Comparison of ENCODE assay signal across 36 cellular contexts in genomic region chr13:98591721-98592352, GRCh38.
"Had no signal": no experiment of that assay in that cellular context is flagged by ENCODE, and none has a peak within 500 bp of the region (broad histone marks: within the 10 kb centered on the region; RNA-seq: fewer than 3 reads in every experiment).

No MANE protein-coding gene starts in this region.

- FAIRE-seq: RCC 7860 had no signal

- H3K36me3 ChIP-seq: ascending aorta, cardiac muscle cell had no signal

- H3K27ac Mint-ChIP-seq: activated B cell treated with CpG ODN at 0.5 μM for 24 hours; activated CD4-positive, alpha-beta memory T cell treated with anti-CD3 and anti-CD28 coated beads for 36 hours; activated naive CD4-positive, alpha-beta T cell treated with anti-CD3 and anti-CD28 coated beads, Interleukin-2, amount 50 U/mL, for 24 hours; activated naive CD8-positive, alpha-beta T cell treated with anti-CD3 and anti-CD28 coated beads, Interleukin-2, amount 10 ng/mL, durations not matched to agents 7 days and 5 days; activated T-helper 1 cell treated with anti-CD3 and anti-CD28 coated beads, Interleukin-12 subunit alpha, Interleukin-12 subunit beta, Interleukin-2, Interleukin-4 antibody, amounts not matched to agents 30 ng/mL and 10 ng/mL and 1 ng/mL, durations not matched to agents 14 hours and 24 hours and 36 hours; T-cell; T-helper 17 cell had no signal

- DNase-seq: activated B cell treated with CpG ODN at 0.5 μM for 24 hours; activated CD4-positive, alpha-beta memory T cell treated with anti-CD3 and anti-CD28 coated beads for 36 hours; activated CD4-positive, alpha-beta T cell treated with anti-CD3 and anti-CD28 coated beads for 4 hours; activated CD4-positive, alpha-beta T cell treated with anti-CD3 and anti-CD28 coated beads, Interleukin-2, amount 50 U/mL, for 1 hour; activated CD4-positive, CD25-positive, alpha-beta regulatory T cell treated with anti-CD3 and anti-CD28 coated beads, Interleukin-2, amount 50 U/mL, for 72 hours; activated CD8-positive, alpha-beta memory T cell treated with anti-CD3 and anti-CD28 coated beads, Interleukin-2, amount 50 U/mL, for 4 hours; activated effector memory CD4-positive, alpha-beta T cell treated with anti-CD3 and anti-CD28 coated beads, Interleukin-2, amount 50 U/mL, for 16 hours; activated naive CD4-positive, alpha-beta T cell treated with Interleukin-2 at 50 U/mL for 16 hours; activated naive CD8-positive, alpha-beta T cell treated with anti-CD3 and anti-CD28 coated beads, Interleukin-2, amount 10 ng/mL, durations not matched to agents 7 days and 5 days; activated T-cell treated with anti-CD3 and anti-CD28 coated beads for 4 hours; activated T-cell treated with anti-CD3 and anti-CD28 coated beads, Interleukin-2, amount 50 U/mL, for 4 hours; amygdala; KBM-7; NCI-H1048; NCI-H1105 treated with DMSO at 0.1 percent for 48 hours; NCI-H1436; NCI-H1694; NCI-H1930; NCI-H2081 treated with DMSO at 0.1 percent for 48 hours; NCI-H226; NCI-H446 treated with DMSO at 0.1 percent for 48 hours; NCI-H524; PC-9; SIG-M5; T-cell; T-helper 17 cell; T-helper 9 cell had no signal

- H3K4me1 ChIP-seq: ascending aorta had no signal

- H3K4me3 Mint-ChIP-seq: activated B cell treated with CpG ODN at 0.5 μM for 24 hours; activated CD4-positive, alpha-beta memory T cell treated with anti-CD3 and anti-CD28 coated beads for 36 hours; activated naive CD4-positive, alpha-beta T cell treated with anti-CD3 and anti-CD28 coated beads, Interleukin-2, amount 50 U/mL, for 24 hours; activated naive CD8-positive, alpha-beta T cell treated with anti-CD3 and anti-CD28 coated beads, Interleukin-2, amount 10 ng/mL, durations not matched to agents 7 days and 5 days; activated T-cell treated with anti-CD3 and anti-CD28 coated beads, Interleukin-2, amount 50 U/mL, for 4 hours; activated T-helper 1 cell treated with anti-CD3 and anti-CD28 coated beads, Interleukin-12 subunit alpha, Interleukin-12 subunit beta, Interleukin-2, Interleukin-4 antibody, amounts not matched to agents 30 ng/mL and 10 ng/mL and 1 ng/mL, durations not matched to agents 14 hours and 24 hours and 36 hours; central memory CD8-positive, alpha-beta T cell; T-cell; T-helper 17 cell had no signal

- H3K36me3 Mint-ChIP-seq: activated CD4-positive, alpha-beta memory T cell treated with anti-CD3 and anti-CD28 coated beads for 36 hours; T-cell had no signal

- H3K27me3 Mint-ChIP-seq: activated B cell treated with CpG ODN at 0.5 μM for 24 hours; activated CD4-positive, alpha-beta memory T cell treated with anti-CD3 and anti-CD28 coated beads for 36 hours; activated naive CD4-positive, alpha-beta T cell treated with anti-CD3 and anti-CD28 coated beads, Interleukin-2, amount 50 U/mL, for 24 hours; central memory CD8-positive, alpha-beta T cell; T-cell; T-helper 17 cell had no signal

- H3K9me3 ChIP-seq: ascending aorta had no signal

- ATAC-seq: activated T-cell treated with anti-CD3 and anti-CD28 coated beads, Interleukin-2, amount 50 U/mL, for 4 hours; Right ventricle myocardium inferior; T-cell; T-helper 17 cell had no signal

- H3K4me3 ChIP-seq: ascending aorta, cardiac muscle cell, PC-9 had no signal

- H3K4me1 Mint-ChIP-seq: central memory CD8-positive, alpha-beta T cell; T-cell had no signal

- H3K9me3 Mint-ChIP-seq: activated B cell treated with CpG ODN at 0.5 μM for 24 hours; activated CD4-positive, alpha-beta memory T cell treated with anti-CD3 and anti-CD28 coated beads for 36 hours; activated naive CD4-positive, alpha-beta T cell treated with anti-CD3 and anti-CD28 coated beads, Interleukin-2, amount 50 U/mL, for 24 hours; activated naive CD8-positive, alpha-beta T cell treated with anti-CD3 and anti-CD28 coated beads, Interleukin-2, amount 10 ng/mL, durations not matched to agents 7 days and 5 days; activated T-helper 1 cell treated with anti-CD3 and anti-CD28 coated beads, Interleukin-12 subunit alpha, Interleukin-12 subunit beta, Interleukin-2, Interleukin-4 antibody, amounts not matched to agents 30 ng/mL and 10 ng/mL and 1 ng/mL, durations not matched to agents 14 hours and 24 hours and 36 hours; central memory CD8-positive, alpha-beta T cell had no signal

- H3K27ac ChIP-seq: ascending aorta, cardiac muscle cell, PC-9, RWPE1, VCaP had no signal

- H3K27me3 ChIP-seq: ascending aorta, cardiac muscle cell had no signal
